8 cellular contexts compared by ENCODE assay signal in the genomic region with DNA sequence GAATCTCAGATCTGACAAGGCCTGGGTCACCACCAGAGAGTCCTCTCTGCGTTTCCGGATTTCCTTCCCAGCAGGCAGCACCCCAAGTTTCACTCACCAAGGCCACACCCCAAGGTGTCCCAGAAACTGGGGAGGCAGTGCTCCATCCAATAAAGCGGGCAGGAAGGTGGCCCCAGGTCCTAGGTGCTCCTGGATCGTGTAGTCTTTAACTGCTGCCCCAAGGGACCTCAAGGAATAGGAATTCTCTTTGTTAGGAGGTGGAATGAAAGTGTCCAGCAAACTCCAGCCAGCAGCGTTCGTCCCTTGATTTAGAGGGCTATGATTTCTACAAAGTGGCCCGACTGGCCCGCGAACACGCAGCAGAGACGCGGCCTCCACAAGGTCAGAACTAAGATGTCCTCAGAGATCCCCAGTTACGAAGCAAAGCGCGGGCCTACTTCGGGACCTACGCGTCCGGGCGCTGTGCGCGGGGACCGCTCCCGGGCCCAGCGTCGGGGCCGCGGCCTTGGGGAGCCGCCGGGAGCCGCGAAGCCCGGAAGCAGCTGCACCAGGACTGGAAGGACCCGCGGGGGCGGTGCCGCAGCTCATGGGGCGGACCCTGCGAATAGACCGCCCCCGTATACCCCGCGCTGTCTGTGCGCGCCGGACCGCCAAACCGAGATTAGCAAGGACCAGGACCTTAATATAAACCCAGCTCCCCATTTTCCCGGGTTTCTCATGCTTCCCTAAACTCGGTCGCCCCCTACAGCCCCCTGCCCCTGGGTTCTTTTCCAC. TPM values are rescaled to one million over a fixed set of nuclear protein-coding genes. Genes with fewer than 3 reads are reported as not detected.
A peak's percentile ranks its signal among the peaks of the same experiment; 100 is the strongest.
DNase-seq lines count a peak whose midpoint lies in the region; ATAC-seq and TF ChIP-seq lines count a peak whose summit lies in the region.

A gene with protein sequence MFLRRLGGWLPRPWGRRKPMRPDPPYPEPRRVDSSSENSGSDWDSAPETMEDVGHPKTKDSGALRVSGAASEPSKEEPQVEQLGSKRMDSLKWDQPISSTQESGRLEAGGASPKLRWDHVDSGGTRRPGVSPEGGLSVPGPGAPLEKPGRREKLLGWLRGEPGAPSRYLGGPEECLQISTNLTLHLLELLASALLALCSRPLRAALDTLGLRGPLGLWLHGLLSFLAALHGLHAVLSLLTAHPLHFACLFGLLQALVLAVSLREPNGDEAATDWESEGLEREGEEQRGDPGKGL (minus strand): TSS at position 555 of the 774 bp plus-strand sequence. CDS start 831 bp downstream, outside the sequence.

- ATAC-seq in GM21526 (IDR thresholded peaks at IDR 0.05; ENCODE audit: low FRiP score, unreplicated experiment), result peak; percentile 41
- ATAC-seq in activated naive CD4-positive, alpha-beta T cell treated with anti-CD3 and anti-CD28 coated beads, Interleukin-2, amount 50 U/mL, for 72 hours, result peak; percentile 64 to 70

- peak within 1 kb of the TSS; percentile 100 for H3K4me2 ChIP-seq in osteoblast (ENCODE audit: insufficient read depth, low read length)

- peak; percentile 68 to 82 (median 74) for DNase-seq in CD8-positive, alpha-beta memory T cell
- DNase-seq in NB4 (ENCODE audit: low read depth) (peak; percentile 95), SKM-1 (lab: John Stamatoyannopoulos, UW; ENCODE audit: unreplicated experiment) (peak; percentile 20), glomerular visceral epithelial cell (ENCODE audit: extremely low spot score) (peak; percentile 84), osteoblast (ENCODE audit: insufficient read length, low spot score, missing footprints) (peak; percentile 97)
- peak; percentile 72 to 74 for DNase-seq in activated naive CD4-positive, alpha-beta T cell treated with anti-CD3 and anti-CD28 coated beads, Interleukin-2, amount 50 U/mL, for 72 hours (ENCODE audit: low spot score in 2 of 2)

- H3K27ac Mint-ChIP-seq in CD8-positive, alpha-beta memory T cell, result peak within 1 kb of the TSS; percentile 86 to 98 (median 90)
- peak within 1 kb of the TSS; percentile 93 to 94 for H3K27ac Mint-ChIP-seq in activated naive CD4-positive, alpha-beta T cell treated with anti-CD3 and anti-CD28 coated beads, Interleukin-2, amount 50 U/mL, for 72 hours

- H3K4me1 Mint-ChIP-seq in CD8-positive, alpha-beta memory T cell, result peaks cover 78 to 90% (median 80%) of the 10 kb centered on the region in 3 donors

- H3K4me1 ChIP-seq in CD8-positive, alpha-beta memory T cell (ENCODE audit: insufficient read depth, low read length), result peaks cover 56% of the 10 kb centered on the region
- H3K4me1 ChIP-seq in osteoblast (ENCODE audit: insufficient read depth, low read length) (peaks cover 43% of the 10 kb centered on the region), thymus (ENCODE audit: control insufficient read depth, insufficient read depth, low read length) (peaks cover 41% of the 10 kb centered on the region)

- CTCF ChIA-PET in CD8-positive, alpha-beta memory T cell (lab: Charles Lee), result interaction anchor here (0.9 to 1.4 kb wide), 5 partner anchors 51 to 203 kb away, joined by 3 to 5 read pairs (median 4); a partner anchor contains a TSS

- WGBS in thymus, result under 1% methylated on average over 51 of the region's 51 CpGs

- peak within 1 kb of the TSS; percentile 91 to 97 (median 92) for H3K4me3 Mint-ChIP-seq in CD8-positive, alpha-beta memory T cell

- TF ChIP-seq CTCF in NB4 (IDR thresholded peaks at IDR 0.05; ENCODE audit: low read depth, low read length) (no peak), osteoblast (IDR thresholded peaks at IDR 0.05; ENCODE audit: extremely low read depth, low read depth, low read length) (no peak)

- H3K9me3 Mint-ChIP-seq in CD8-positive, alpha-beta memory T cell, result no peaks in the 10 kb centered on the region
- no peaks in the 10 kb centered on the region for H3K9me3 Mint-ChIP-seq in activated naive CD4-positive, alpha-beta T cell treated with anti-CD3 and anti-CD28 coated beads, Interleukin-2, amount 50 U/mL, for 72 hours

- peak within 1 kb of the TSS; percentile 98 for H3K4me3 ChIP-seq in CD8-positive, alpha-beta memory T cell (ENCODE audit: low read length)
- H3K4me3 ChIP-seq in NB4 (ENCODE audit: low read depth, low read length), result peak within 1 kb of the TSS; percentile 90
- H3K4me3 ChIP-seq in osteoblast (ENCODE audit: insufficient read depth, low read length), result peak within 1 kb of the TSS; percentile 82
- peak within 1 kb of the TSS; percentile 84 for H3K4me3 ChIP-seq in thymus (ENCODE audit: low read length)

- no peaks in the 10 kb centered on the region for H3K27me3 Mint-ChIP-seq in CD8-positive, alpha-beta memory T cell

- peaks cover 22% of the 10 kb centered on the region for H4K20me1 ChIP-seq in osteoblast (ENCODE audit: insufficient read depth, low read length)

- peaks cover 12% of the 10 kb centered on the region for H3K36me3 ChIP-seq in CD8-positive, alpha-beta memory T cell (ENCODE audit: insufficient read depth, low read length)
- H3K36me3 ChIP-seq in osteoblast (ENCODE audit: insufficient read depth, low read length) (peaks cover 23% of the 10 kb centered on the region), thymus (ENCODE audit: control insufficient read depth, insufficient read depth) (peaks cover 18% of the 10 kb centered on the region)

- H3K27ac ChIP-seq in CD8-positive, alpha-beta memory T cell (ENCODE audit: low read depth, low read length), result peak within 1 kb of the TSS; percentile 92
- peak within 1 kb of the TSS; percentile 67 for H3K27ac ChIP-seq in osteoblast (ENCODE audit: low read depth, low read length)
- H3K27ac ChIP-seq in thymus (ENCODE audit: low read depth), result peak within 1 kb of the TSS; percentile 88

- peak within 1 kb of the TSS; percentile 75 for H2AFZ ChIP-seq in osteoblast (ENCODE audit: low read length)

- peaks cover 0 to 79% (median 4%) of the 10 kb centered on the region in 3 donors for H3K36me3 Mint-ChIP-seq in CD8-positive, alpha-beta memory T cell
- H3K36me3 Mint-ChIP-seq in activated naive CD4-positive, alpha-beta T cell treated with anti-CD3 and anti-CD28 coated beads, Interleukin-2, amount 50 U/mL, for 72 hours, result peaks cover 39 to 60% of the 10 kb centered on the region in 2 donors

- no peaks in the 10 kb centered on the region for H3K9me3 ChIP-seq in CD8-positive, alpha-beta memory T cell (ENCODE audit: low read length)
- H3K9me3 ChIP-seq in osteoblast (ENCODE audit: low read depth, low read length) (no peaks in the 10 kb centered on the region), thymus (ENCODE audit: control insufficient read depth) (no peaks in the 10 kb centered on the region)

- no peaks in the 10 kb centered on the region for H3K27me3 ChIP-seq in CD8-positive, alpha-beta memory T cell (ENCODE audit: insufficient read depth, low read length, poor library complexity, severe bottlenecking)
- no peaks in the 10 kb centered on the region for H3K27me3 ChIP-seq in osteoblast (ENCODE audit: insufficient read depth, low read length)
- no peaks in the 10 kb centered on the region for H3K27me3 ChIP-seq in thymus (ENCODE audit: control insufficient read depth, insufficient read depth)

- POLR2A ChIA-PET in CD8-positive, alpha-beta memory T cell (lab: Charles Lee), result interaction anchor here (0.5 to 6.0 kb wide), 10 partner anchors 7 to 312 kb away, joined by 3 to 112 read pairs (median 3); a partner anchor contains a TSS

- H3K79me2 ChIP-seq in osteoblast (ENCODE audit: insufficient read depth, low read length), result peaks cover 64% of the 10 kb centered on the region

- TF ChIP-seq POLR2A in NB4 (IDR thresholded peaks at IDR 0.05; ENCODE audit: extremely low read depth, insufficient read length), result peak; percentile 75

RNA-seq across cellular contexts. Expression of the gene that starts here (rescaled TPM):
- total RNA-seq in CD8-positive, alpha-beta memory T cell, result 10 to 100 TPM; 19.5 to 20.0 TPM
- polyA plus RNA-seq in CD8-positive, alpha-beta memory T cell, result 37.0 TPM
- total RNA-seq in activated naive CD4-positive, alpha-beta T cell treated with anti-CD3 and anti-CD28 coated beads, Interleukin-2, amount 50 U/mL, for 72 hours, result 10 to 100 TPM; 15.0 to 16.4 TPM
- total RNA-seq in osteoblast, result 21.2 and 21.7 TPM in 2 replicates
- polyA plus RNA-seq in thymus, result 16.7 TPM

Comparison
In these comparisons a context has a peak if more than half of its experiments do, and no peak if none do; other contexts are left out.
1. Peak in every context shown above with its lines: DNase-seq, ATAC-seq, H3K4me3 ChIP-seq and H3K27ac ChIP-seq.
2. DNase-seq: peak in every context shown above with its lines; median percentile 97 in osteoblast; 95 in NB4; 84 in glomerular visceral epithelial cell; 74 in CD8-positive, alpha-beta memory T cell; 73 in activated naive CD4-positive, alpha-beta T cell treated with anti-CD3 and anti-CD28 coated beads, Interleukin-2, amount 50 U/mL, for 72 hours; 20 in SKM-1.